Comparison of ENCODE assay signal across 8 cellular contexts in the genomic region with DNA sequence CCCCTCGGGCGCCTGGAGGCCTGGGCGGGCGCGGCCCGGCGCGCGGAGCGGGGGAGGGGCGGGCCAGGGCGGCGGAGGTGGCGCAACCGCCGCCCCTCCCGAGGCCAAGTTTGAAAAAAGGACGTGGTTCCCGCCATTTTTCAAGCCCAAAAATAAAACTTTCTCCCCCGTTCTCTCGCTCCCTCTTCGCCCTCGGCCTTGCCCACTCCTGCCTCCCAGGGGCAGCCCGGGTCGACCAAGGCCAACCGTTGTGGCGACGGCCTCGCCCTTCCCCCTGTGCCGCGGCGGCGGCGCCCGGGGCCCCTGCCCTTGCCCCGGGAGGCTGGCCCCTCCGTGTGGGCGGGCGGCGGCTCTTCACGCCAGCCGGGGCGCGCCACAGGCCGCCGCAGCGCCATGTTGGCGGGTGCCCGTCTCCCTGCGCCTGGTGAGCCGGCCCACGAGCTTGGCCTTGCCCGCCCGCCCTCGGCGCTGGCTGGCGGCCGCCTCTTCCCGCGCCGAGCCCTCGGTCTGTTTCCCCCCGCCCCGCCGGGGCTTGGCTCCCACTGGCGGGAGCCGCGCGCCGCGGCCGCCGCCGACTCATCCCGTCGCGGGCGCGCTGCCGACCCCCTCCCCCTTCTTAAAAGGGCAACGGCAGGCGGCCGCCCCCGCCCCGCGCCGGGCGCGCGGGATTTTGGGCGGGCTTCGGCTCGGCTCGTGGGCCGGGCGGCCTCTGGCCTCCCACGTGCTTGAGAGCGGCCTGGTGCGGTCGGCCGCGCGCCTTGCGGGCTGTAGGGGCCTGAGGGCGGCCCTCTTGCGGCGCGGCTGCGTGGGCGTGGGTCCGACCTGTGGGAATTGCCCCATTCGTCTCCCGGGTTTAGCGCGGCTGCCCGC. TPM values are rescaled to one million over a fixed set of nuclear protein-coding genes. Genes with fewer than 3 reads are reported as not detected.
DNase-seq lines count a peak whose midpoint lies in the region; ATAC-seq and TF ChIP-seq lines count a peak whose summit lies in the region.

No MANE protein-coding gene starts in this region.

- DNase-seq in NCI-H524 (lab: John Stamatoyannopoulos, UW) = peak; percentile 51 to 71
- DNase-seq in NCI-H524 treated with DMSO at 0.1 percent for 48 hours (lab: John Stamatoyannopoulos, UW) = no peak
- peak; percentile 40 for DNase-seq in NCI-H446 treated with DMSO at 0.1 percent for 48 hours (lab: John Stamatoyannopoulos, UW)
- DNase-seq in activated CD4-positive, alpha-beta T cell treated with anti-CD3 and anti-CD28 coated beads, Interleukin-2, amount 50 U/mL, for 4 hours = peak; percentile 74 to 83
- DNase-seq in dermis blood vessel endothelial cell = peak; percentile 85
- DNase-seq in stimulated activated CD4-positive, alpha-beta T cell treated with anti-CD3 and anti-CD28 coated beads, Interleukin-2, amount 100 ng/mL, for 48 hours = peak; percentile 71 to 83

- no peak for TF ChIP-seq RAD21 in liver (IDR thresholded peaks at IDR 0.05)

- ATAC-seq in HG02970 (IDR thresholded peaks at IDR 0.05; ENCODE audit: low FRiP score, unreplicated experiment) = peak; percentile 30

- no peaks in the 10 kb centered on the region for H3K27me3 ChIP-seq in liver (ENCODE audit: control insufficient read depth in 4 of 4, insufficient read depth in 4 of 4, low read length in 3 of 4)

- no peaks in the 10 kb centered on the region for H3K9me3 ChIP-seq in liver (ENCODE audit: control insufficient read depth in 4 of 4, low read length in 3 of 4)

- WGBS in liver = under 1% methylated on average over 116 of the region's 116 CpGs

- TF ChIP-seq CTCF in liver (IDR thresholded peaks at IDR 0.05; ENCODE audit: low read depth, low read length, missing input control) = no peak

- peak overlapping the region; percentile 78 to 100 (median 88) for H3K4me3 ChIP-seq in liver (ENCODE audit: low read depth in 1 of 3, low read length in 3 of 3)

- H3K36me3 ChIP-seq in liver (ENCODE audit: control insufficient read depth in 4 of 4, insufficient read depth in 3 of 4, low read depth in 1 of 4, low read length in 3 of 4) = peaks cover 0 to 2% (median 0%) of the 10 kb centered on the region in 4 donors

- H3K9ac ChIP-seq in liver (ENCODE audit: low read depth in 1 of 2, low read length in 2 of 2) = peak overlapping the region; percentile 79 to 86

- H3K27ac ChIP-seq in liver (ENCODE audit: low read depth in 1 of 2, low read length in 2 of 2) = peak overlapping the region; percentile 97 to 98

- H3K4me1 ChIP-seq in liver (ENCODE audit: control insufficient read depth in 4 of 4, insufficient read depth in 4 of 4, low read length in 3 of 4) = peaks cover 0 to 19% (median 3%) of the 10 kb centered on the region in 4 donors

TF ChIP-seq in liver, 16 proteins besides CTCF, POLR2A, EP300 and RAD21:
- TF ChIP-seq YY1 (IDR thresholded peaks at IDR 0.05) = peak; percentile 21
- no peak for TF ChIP-seq JUND (IDR thresholded peaks at IDR 0.05)
TF ChIP-seq in liver: peak in this region for 1.

RNA-seq across cellular contexts. Expression of gene ANP32B, which starts 1.3 kb away (rescaled TPM):
- total RNA-seq in dermis blood vessel endothelial cell (6.0 and 12.9 TPM in 2 replicates), liver (10 to 100 TPM in 1 of 2 donors, 1 to 10 TPM in 1; 4.0 to 21.2 TPM)
- 10 to 100 TPM; 32.8 to 39.4 TPM for polyA plus RNA-seq in liver

RNA-seq across cellular contexts. Expression of gene HEMGN, which starts 46.5 kb away (rescaled TPM):
- not detected in 2 replicates for total RNA-seq in dermis blood vessel endothelial cell
- 100 to 1,000 TPM in 1 of 2 donors, under 1 TPM in 1; 0.08 to 218 TPM for total RNA-seq in liver
- under 1 TPM in 1 of 2 donors, not detected in 1; 0.06 TPM for polyA plus RNA-seq in liver
